In genomic region chr17:70636517-70637133, GRCh38 we compare ENCODE assay signal across 8 cellular contexts.
A peak's percentile ranks its signal among the peaks of the same experiment; 100 is the strongest.
DNase-seq lines count a peak whose midpoint lies in the region; ATAC-seq and TF ChIP-seq lines count a peak whose summit lies in the region.

No MANE protein-coding gene starts in this region.

- CTCF ChIA-PET in HEK293T (lab: Yijun Ruan, JAX) = interaction anchor here (0.6 kb wide), 1 partner anchor 447 kb away, joined by 3 read pairs; no protein-coding TSS in a partner anchor

- intact Hi-C loops in lower lobe of right lung (cut with DNase I) = no loop called here

- H3K36me3 ChIP-seq in DND-41 (ENCODE audit: insufficient read depth, low read length) (no peaks in the 10 kb centered on the region), lower lobe of right lung (no peaks in the 10 kb centered on the region)

- H3K9me3 ChIP-seq in DND-41 (ENCODE audit: insufficient read depth, low read length, severe bottlenecking) = no peaks in the 10 kb centered on the region
- no peaks in the 10 kb centered on the region for H3K9me3 ChIP-seq in lower lobe of right lung

- H3K27me3 ChIP-seq in DND-41 (ENCODE audit: insufficient read depth, low read length, poor library complexity) = no peaks in the 10 kb centered on the region
- no peaks in the 10 kb centered on the region for H3K27me3 ChIP-seq in lower lobe of right lung (ENCODE audit: low read depth)

- no peak for ATAC-seq in DND-41 (ENCODE audit: insufficient read depth, low read depth)
- ATAC-seq in lower lobe of right lung = no peak
- ATAC-seq in HG03439 (IDR thresholded peaks at IDR 0.05; ENCODE audit: unreplicated experiment) = no peak
- no peak for ATAC-seq in GM18519 (IDR thresholded peaks at IDR 0.05; ENCODE audit: low FRiP score, unreplicated experiment)
- no peak for ATAC-seq in HG03095 (IDR thresholded peaks at IDR 0.05; ENCODE audit: unreplicated experiment)

- H3K4me3 ChIP-seq in DND-41 (ENCODE audit: low read depth in 1 of 2, low read length in 2 of 2) = no peak overlapping the region
- no peak overlapping the region for H3K4me3 ChIP-seq in lower lobe of right lung

- POLR2A ChIA-PET in HEK293T (lab: Yijun Ruan, JAX) = no interaction called here

- TF ChIP-seq CTCF in DND-41 (IDR thresholded peaks at IDR 0.05; ENCODE audit: borderline replicate concordance, extremely low read depth, low read length, poor library complexity, severe bottlenecking) (peak; percentile 74), lower lobe of right lung (IDR thresholded peaks at IDR 0.05) (peak; percentile 78)

- H3K4me1 ChIP-seq in DND-41 (ENCODE audit: insufficient read depth, low read length) = no peaks in the 10 kb centered on the region
- H3K4me1 ChIP-seq in lower lobe of right lung = no peaks in the 10 kb centered on the region

- no peak overlapping the region for H3K9ac ChIP-seq in DND-41 (ENCODE audit: low read depth, low read length)

- no peaks in the 10 kb centered on the region for H4K20me1 ChIP-seq in DND-41 (ENCODE audit: insufficient read depth, low read length)

- DNase-seq in DND-41 = no peak
- DNase-seq in HEK293T (ENCODE audit: extremely low spot score) = peak; percentile 42
- DNase-seq in NCI-H2227 treated with DMSO at 0.1 percent for 48 hours (lab: John Stamatoyannopoulos, UW) = peak; percentile 29
- peak; percentile 19 to 72 for DNase-seq in T47D (ENCODE audit: low read depth in 1 of 2, low spot score in 1 of 2)
- DNase-seq in lower lobe of right lung = no peak

- in situ Hi-C loops in T47D (cut with HindIII; ENCODE audit: low pct_unique_long_range_greater_than_20kb, low sequenced_read_pairs) = no loop called here

- H3K27ac ChIP-seq in DND-41 (ENCODE audit: low read length) = no peak overlapping the region
- no peak overlapping the region for H3K27ac ChIP-seq in lower lobe of right lung

- no peaks in the 10 kb centered on the region for H3K79me2 ChIP-seq in DND-41 (ENCODE audit: insufficient read depth, low read length)

- no peak overlapping the region for H3K4me2 ChIP-seq in DND-41 (ENCODE audit: insufficient read depth, low read length)

- H2AFZ ChIP-seq in DND-41 (ENCODE audit: low read depth, low read length) = no peak overlapping the region

TF ChIP-seq in HEK293T, 16 proteins besides CTCF, POLR2A, EP300 and RAD21:
- no peak for TF ChIP-seq HDGF (IDR thresholded peaks at IDR 0.05; ENCODE audit: borderline replicate concordance)

Comparison
In these comparisons a context has a peak if more than half of its experiments do, and no peak if none do; other contexts are left out.
1. DNase-seq: peak in HEK293T (single experiment), NCI-H2227 treated with DMSO at 0.1 percent for 48 hours (single experiment) and T47D (2 of 2); none in DND-41 (single experiment) and lower lobe of right lung (single experiment).